Comparison of ENCODE assay signal across 31 cellular contexts in the genomic region with DNA sequence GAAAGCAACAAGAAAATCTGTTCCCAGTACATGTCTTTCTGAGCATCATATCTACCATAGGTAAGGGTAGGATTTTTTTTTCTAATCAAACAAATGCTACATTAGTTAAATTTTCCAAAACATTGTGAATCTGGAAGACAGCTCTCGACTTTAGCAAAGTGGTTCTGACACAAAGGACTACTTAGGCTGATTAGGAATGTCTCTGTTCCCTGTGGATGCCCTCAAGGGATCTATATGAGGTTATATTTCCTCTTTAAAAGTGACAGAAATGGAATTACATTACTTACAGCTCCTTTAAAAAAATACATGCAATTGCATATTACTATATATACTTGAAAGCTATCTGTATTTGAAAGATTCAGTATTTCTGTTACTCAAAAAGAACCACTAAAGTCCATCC. TPM values are rescaled to one million over a fixed set of nuclear protein-coding genes. Genes with fewer than 3 reads are reported as not detected.
"Had no signal": no experiment of that assay in that cellular context is flagged by ENCODE, and none has a peak within 500 bp of the region (broad histone marks: within the 10 kb centered on the region; RNA-seq: fewer than 3 reads in every experiment).

No MANE protein-coding gene starts in this region.

- H3K27ac ChIP-seq: adrenal gland, body of pancreas, brain microvascular endothelial cell, breast epithelium, VCaP had no signal

- H3K4me1 ChIP-seq: adrenal gland, body of pancreas, breast epithelium had no signal

- DNase-seq: activated B cell treated with CpG ODN at 0.5 μM for 24 hours; activated CD4-positive, alpha-beta memory T cell treated with anti-CD3 and anti-CD28 coated beads for 36 hours; activated CD4-positive, alpha-beta T cell treated with anti-CD3 and anti-CD28 coated beads for 4 hours; activated CD4-positive, alpha-beta T cell treated with anti-CD3 and anti-CD28 coated beads, Interleukin-2, amount 10 ng/mL, durations not matched to agents 24 days and 14 days; activated CD4-positive, alpha-beta T cell treated with anti-CD3 and anti-CD28 coated beads, Interleukin-2, amount 50 U/mL, for 1 hour; activated CD4-positive, alpha-beta T cell treated with anti-CD3 and anti-CD28 coated beads, Interleukin-2, amount 50 U/mL, for 4 hours; activated CD4-positive, CD25-positive, alpha-beta regulatory T cell treated with anti-CD3 and anti-CD28 coated beads, Interleukin-2, amount 50 U/mL, for 72 hours; activated CD8-positive, alpha-beta memory T cell treated with anti-CD3 and anti-CD28 coated beads, Interleukin-2, amount 50 U/mL, for 4 hours; activated CD8-positive, alpha-beta T cell treated with anti-CD3 and anti-CD28 coated beads for 36 hours; activated effector memory CD4-positive, alpha-beta T cell treated with anti-CD3 and anti-CD28 coated beads, Interleukin-2, amount 50 U/mL, for 16 hours; activated gamma-delta T cell treated with Interleukin-2 at 50 U/mL for 16 hours; activated naive CD4-positive, alpha-beta T cell; activated naive CD4-positive, alpha-beta T cell treated with anti-CD3 and anti-CD28 coated beads for 36 hours; activated naive CD4-positive, alpha-beta T cell treated with anti-CD3 and anti-CD28 coated beads, Interleukin-2, amount 50 U/mL, for 16 hours; activated naive CD8-positive, alpha-beta T cell treated with anti-CD3 and anti-CD28 coated beads for 36 hours; activated T-cell treated with anti-CD3 and anti-CD28 coated beads for 4 hours; activated T-cell treated with anti-CD3 and anti-CD28 coated beads, Interleukin-2, amount 50 U/mL, for 1 hour; activated T-cell treated with anti-CD3 and anti-CD28 coated beads, Interleukin-2, amount 50 U/mL, for 4 hours; activated T-cell treated with anti-CD3 and anti-CD28 coated beads, Interleukin-2, amount 50 U/mL, for 72 hours; adrenal gland; amniotic stem cell; aorta; body of pancreas; brain microvascular endothelial cell; central memory CD4-positive, alpha-beta T cell; T-helper 2 cell; T-helper 9 cell had no signal

- H3K9me3 ChIP-seq: adrenal gland, body of pancreas, breast epithelium had no signal

- H3K27me3 ChIP-seq: adrenal gland, body of pancreas, brain microvascular endothelial cell, breast epithelium had no signal

- H3K36me3 ChIP-seq: adrenal gland, brain microvascular endothelial cell, breast epithelium had no signal

- H3K4me3 ChIP-seq: adrenal gland, body of pancreas, breast epithelium had no signal

RNA-seq across cellular contexts. Expression of a gene that starts 15.4 kb away (rescaled TPM):
- total RNA-seq: activated CD4-positive, alpha-beta memory T cell treated with anti-CD3 and anti-CD28 coated beads for 36 hours; activated CD4-positive, alpha-beta T cell treated with anti-CD3 and anti-CD28 coated beads, Interleukin-2, amount 10 ng/mL, durations not matched to agents 24 days and 14 days; activated CD8-positive, alpha-beta memory T cell treated with anti-CD3 and anti-CD28 coated beads for 36 hours; activated CD8-positive, alpha-beta T cell treated with anti-CD3 and anti-CD28 coated beads for 36 hours; activated naive CD4-positive, alpha-beta T cell treated with anti-CD3 and anti-CD28 coated beads for 36 hours; activated T-helper 1 cell treated with anti-CD3 and anti-CD28 coated beads, Interleukin-12 subunit alpha, Interleukin-12 subunit beta, Interleukin-2, Interleukin-4 antibody, amounts not matched to agents 30 ng/mL and 10 ng/mL and 1 ng/mL, durations not matched to agents 14 hours and 24 hours and 36 hours had no signal
